Comparison of ENCODE assay signal across 8 cellular contexts in the genomic region with DNA sequence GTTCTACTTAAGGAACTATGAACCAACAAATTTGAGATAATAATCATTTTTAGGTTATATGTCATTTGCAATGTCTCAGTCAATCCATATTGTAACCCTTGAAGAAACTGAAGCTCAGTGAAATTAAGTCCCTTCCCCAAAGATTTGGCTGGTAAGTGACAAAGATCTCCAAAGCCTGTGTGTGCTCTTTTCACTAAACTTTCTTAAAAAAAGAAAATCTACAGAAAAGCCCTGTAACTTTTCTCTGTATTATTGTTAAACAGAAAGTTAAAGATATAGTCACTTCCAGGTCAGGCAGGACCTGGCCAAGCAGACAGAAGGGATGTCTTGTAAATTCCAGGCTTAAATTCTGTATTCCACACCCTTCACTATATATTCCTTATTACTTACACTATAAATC. TPM values are rescaled to one million over a fixed set of nuclear protein-coding genes. Genes with fewer than 3 reads are reported as not detected.
DNase-seq lines count a peak whose midpoint lies in the region; ATAC-seq and TF ChIP-seq lines count a peak whose summit lies in the region.

No MANE protein-coding gene starts in this region.

- H3K27ac Mint-ChIP-seq in activated CD4-positive, alpha-beta T cell treated with anti-CD3 and anti-CD28 coated beads, Interleukin-2, amount 10 ng/mL, durations not matched to agents 7 days and 5 days = peak overlapping the region; percentile 90
- no peak overlapping the region for H3K27ac Mint-ChIP-seq in Calu3 (ENCODE audit: unreplicated experiment)

- H3K27me3 Mint-ChIP-seq in activated CD4-positive, alpha-beta T cell treated with anti-CD3 and anti-CD28 coated beads, Interleukin-2, amount 10 ng/mL, durations not matched to agents 7 days and 5 days = peaks cover 4% of the 10 kb centered on the region
- H3K27me3 Mint-ChIP-seq in Calu3 (ENCODE audit: unreplicated experiment) = peaks cover 70% of the 10 kb centered on the region

- TF ChIP-seq POLR2A in adrenal gland (IDR thresholded peaks at IDR 0.05) (no peak), right lobe of liver (IDR thresholded peaks at IDR 0.05) (no peak)

- H3K27me3 ChIP-seq in adrenal gland (no peaks in the 10 kb centered on the region), right lobe of liver (no peaks in the 10 kb centered on the region), thymus (ENCODE audit: control insufficient read depth, insufficient read depth) (no peaks in the 10 kb centered on the region)

- peak overlapping the region in 2 of 4 donors; percentile 39 to 95 for H3K4me3 ChIP-seq in adrenal gland
- H3K4me3 ChIP-seq in right lobe of liver = peak overlapping the region; percentile 65 to 93 (median 65)
- H3K4me3 ChIP-seq in thymus (ENCODE audit: low read length) = peak overlapping the region; percentile 95

- peaks cover 9% of the 10 kb centered on the region for H3K36me3 Mint-ChIP-seq in activated CD4-positive, alpha-beta T cell treated with anti-CD3 and anti-CD28 coated beads, Interleukin-2, amount 10 ng/mL, durations not matched to agents 7 days and 5 days (ENCODE audit: low read depth)
- H3K36me3 Mint-ChIP-seq in Calu3 (ENCODE audit: insufficient read depth, unreplicated experiment) = peaks cover 22% of the 10 kb centered on the region

- BruUV-seq in Calu3 (replicated peaks; lab: Mats Ljungman, UMichigan) = no TSS peak

- H3K36me3 ChIP-seq in adrenal gland (replicated peaks in 1 of 2) = no peaks in the 10 kb centered on the region
- no peaks in the 10 kb centered on the region for H3K36me3 ChIP-seq in right lobe of liver
- no peaks in the 10 kb centered on the region for H3K36me3 ChIP-seq in thymus (ENCODE audit: control insufficient read depth, insufficient read depth)

- CTCF ChIA-PET in activated CD4-positive, alpha-beta T cell treated with anti-CD3 and anti-CD28 coated beads, Interleukin-2, amount 10 ng/mL, durations not matched to agents 7 days and 5 days (lab: Charles Lee) = no interaction called here
- CTCF ChIA-PET in Calu3 (lab: Charles Lee) = no interaction called here

- H3K4me1 Mint-ChIP-seq in activated CD4-positive, alpha-beta T cell treated with anti-CD3 and anti-CD28 coated beads, Interleukin-2, amount 10 ng/mL, durations not matched to agents 7 days and 5 days = peaks cover 77% of the 10 kb centered on the region
- H3K4me1 Mint-ChIP-seq in Calu3 (ENCODE audit: low read depth, unreplicated experiment) = peaks cover 29% of the 10 kb centered on the region

- DNase-seq in activated CD4-positive, alpha-beta T cell treated with anti-CD3 and anti-CD28 coated beads, Interleukin-2, amount 10 ng/mL, durations not matched to agents 7 days and 5 days = no peak
- DNase-seq in activated CD4-positive, alpha-beta T cell treated with anti-CD3 and anti-CD28 coated beads for 4 hours = no peak
- no peak for DNase-seq in adrenal gland
- DNase-seq in right lobe of liver = no peak
- DNase-seq in CD1c-positive myeloid dendritic cell (ENCODE audit: extremely low spot score) = no peak
- DNase-seq in activated CD4-positive, alpha-beta T cell treated with anti-CD3 and anti-CD28 coated beads, Interleukin-2, amount 50 U/mL, for 4 hours = no peak
- DNase-seq in Calu3 = no peak

- H3K4me3 Mint-ChIP-seq in activated CD4-positive, alpha-beta T cell treated with anti-CD3 and anti-CD28 coated beads, Interleukin-2, amount 10 ng/mL, durations not matched to agents 7 days and 5 days = peak overlapping the region; percentile 79
- no peak overlapping the region for H3K4me3 Mint-ChIP-seq in Calu3 (ENCODE audit: low read depth, unreplicated experiment)

- H3K27ac ChIP-seq in adrenal gland (peak overlapping the region; percentile 84 to 100 (median 92)), right lobe of liver (peak overlapping the region; percentile 78 to 97 (median 91)), thymus (ENCODE audit: low read depth) (no peak overlapping the region)

- intact Hi-C loops in adrenal gland (cut with DNase I) = no loop called here
- intact Hi-C loops in right lobe of liver (cut with DNase I) = no loop called here
- intact Hi-C loops in Calu3 (cut with micrococcal nuclease; ENCODE audit: unreplicated experiment) = loop anchor here (1.0 kb wide), 1 partner anchor 8 kb away; a partner anchor contains a TSS

- H3K4me1 ChIP-seq in adrenal gland (replicated peaks in 1 of 2) (peaks cover 38 to 51% of the 10 kb centered on the region in 2 donors), right lobe of liver (peaks cover 0 to 49% (median 14%) of the 10 kb centered on the region in 4 donors), thymus (ENCODE audit: control insufficient read depth, insufficient read depth, low read length) (peaks cover 27% of the 10 kb centered on the region)

- POLR2A ChIA-PET in activated CD4-positive, alpha-beta T cell treated with anti-CD3 and anti-CD28 coated beads, Interleukin-2, amount 10 ng/mL, durations not matched to agents 7 days and 5 days (lab: Charles Lee) = no interaction called here

- TF ChIP-seq CTCF in adrenal gland (IDR thresholded peaks at IDR 0.05) (no peak), right lobe of liver (IDR thresholded peaks at IDR 0.05) (no peak), Calu3 (IDR thresholded peaks at IDR 0.05; ENCODE audit: unreplicated experiment) (no peak)

- H3K9me3 ChIP-seq in adrenal gland (replicated peaks in 1 of 3) (no peaks in the 10 kb centered on the region), right lobe of liver (no peaks in the 10 kb centered on the region), thymus (ENCODE audit: control insufficient read depth) (no peaks in the 10 kb centered on the region)

- ATAC-seq in right lobe of liver = no peak

- no peaks in the 10 kb centered on the region for H3K9me3 Mint-ChIP-seq in activated CD4-positive, alpha-beta T cell treated with anti-CD3 and anti-CD28 coated beads, Interleukin-2, amount 10 ng/mL, durations not matched to agents 7 days and 5 days
- no peaks in the 10 kb centered on the region for H3K9me3 Mint-ChIP-seq in Calu3 (ENCODE audit: low read depth, unreplicated experiment)

RNA-seq across cellular contexts. Expression of a gene that starts 1.5 kb away (rescaled TPM):
- total RNA-seq in activated CD4-positive, alpha-beta T cell treated with anti-CD3 and anti-CD28 coated beads, Interleukin-2, amount 10 ng/mL, durations not matched to agents 7 days and 5 days = 10 to 100 TPM; 49.5 to 57.5 TPM
- total RNA-seq in adrenal gland = 10 to 100 TPM; 31.5 to 61.2 (median 45.3) TPM
- polyA plus RNA-seq in adrenal gland = 10 to 100 TPM in 2 of 3 donors, 1 to 10 TPM in 1; 9.6 to 27.5 (median 10.4) TPM
- 10 to 100 TPM; 10.6 to 11.9 (median 11.0) TPM for total RNA-seq in right lobe of liver
- polyA plus RNA-seq in thymus = 22.0 TPM
- 6.3 and 7.2 TPM in 2 replicates for total RNA-seq in Calu3 (2022)

RNA-seq across cellular contexts. Expression of a gene that starts 8.0 kb away (rescaled TPM):
- 1 to 10 TPM; 2.0 to 2.2 TPM for total RNA-seq in activated CD4-positive, alpha-beta T cell treated with anti-CD3 and anti-CD28 coated beads, Interleukin-2, amount 10 ng/mL, durations not matched to agents 7 days and 5 days
- 1 to 10 TPM in 4 of 8 donors, under 1 TPM in 4; 0.24 to 2.5 (median 1.0) TPM for total RNA-seq in adrenal gland
- 1 to 10 TPM in 2 of 3 donors, under 1 TPM in 1; 0.59 to 1.0 (median 1.0) TPM for polyA plus RNA-seq in adrenal gland
- total RNA-seq in right lobe of liver = under 1 TPM in 5 of 6 experiments, not detected in 1; 0.14 to 0.88 (median 0.22) TPM
- polyA plus RNA-seq in thymus = 0.89 TPM
- total RNA-seq in Calu3 (2022) = 0.19 and 0.27 TPM in 2 replicates

RNA-seq across cellular contexts. Expression of a gene that starts 8.1 kb away (rescaled TPM):
- 10 to 100 TPM; 27.3 to 29.2 TPM for total RNA-seq in activated CD4-positive, alpha-beta T cell treated with anti-CD3 and anti-CD28 coated beads, Interleukin-2, amount 10 ng/mL, durations not matched to agents 7 days and 5 days
- total RNA-seq in adrenal gland = 10 to 100 TPM; 18.4 to 35.2 (median 29.4) TPM
- polyA plus RNA-seq in adrenal gland = 10 to 100 TPM; 36.0 to 48.7 (median 44.9) TPM
- total RNA-seq in right lobe of liver = 10 to 100 TPM in 4 of 6 experiments, 1 to 10 TPM in 2; 8.4 to 14.3 (median 11.9) TPM
- 89.6 TPM for polyA plus RNA-seq in thymus
- 9.9 and 11.5 TPM in 2 replicates for total RNA-seq in Calu3 (2022)

RNA-seq across cellular contexts. Expression of a gene that starts 29.1 kb away (rescaled TPM):
- 100 to 1,000 TPM; 175 to 188 TPM for total RNA-seq in activated CD4-positive, alpha-beta T cell treated with anti-CD3 and anti-CD28 coated beads, Interleukin-2, amount 10 ng/mL, durations not matched to agents 7 days and 5 days
- total RNA-seq in adrenal gland (100 to 1,000 TPM in 5 of 8 donors, 10 to 100 TPM in 3; 68.9 to 171 (median 111) TPM), right lobe of liver (10 to 100 TPM; 41.1 to 68.4 (median 56.3) TPM), Calu3 (2022) (167 and 177 TPM in 2 replicates)
- polyA plus RNA-seq in adrenal gland (100 to 1,000 TPM in 2 of 3 donors, 10 to 100 TPM in 1; 61.5 to 223 (median 102) TPM), thymus (112 TPM)

RNA-seq across cellular contexts. Expression of a gene that starts 37.8 kb away (rescaled TPM):
- 10 to 100 TPM; 36.9 to 44.6 TPM for total RNA-seq in activated CD4-positive, alpha-beta T cell treated with anti-CD3 and anti-CD28 coated beads, Interleukin-2, amount 10 ng/mL, durations not matched to agents 7 days and 5 days
- total RNA-seq in adrenal gland (10 to 100 TPM; 24.8 to 44.4 (median 32.4) TPM), right lobe of liver (10 to 100 TPM; 12.3 to 23.0 (median 15.2) TPM), Calu3 (2022) (27.1 and 27.3 TPM in 2 replicates)
- polyA plus RNA-seq in adrenal gland (10 to 100 TPM; 21.2 to 52.9 (median 25.8) TPM), thymus (38.1 TPM)
